In genomic region chr10:6694447-6695155, GRCh38 we compare ENCODE assay signal across 1 cellular context.
TF ChIP-seq lines count a peak whose summit lies in the region.

No MANE protein-coding gene starts in this region.

TF ChIP-seq in IMR-90, 13 proteins besides CTCF, POLR2A, EP300 and RAD21 (continued from another document):
- TF ChIP-seq RCOR1 (IDR thresholded peaks at IDR 0.05; ENCODE audit: insufficient replicate concordance, low read length) (no peak), ELK1 (IDR thresholded peaks at IDR 0.05; ENCODE audit: borderline replicate concordance, low read depth, low read length) (no peak)
TF ChIP-seq in IMR-90: peak in this region for 0.
